Comparison of ENCODE assay signal across 7 cellular contexts in genomic region chrX:104039689-104040505, GRCh38. TPM values are rescaled to one million over a fixed set of nuclear protein-coding genes. Genes with fewer than 3 reads are reported as not detected.
"Had no signal": no experiment of that assay in that cellular context is flagged by ENCODE, and none has a peak within 500 bp of the region (broad histone marks: within the 10 kb centered on the region; RNA-seq: fewer than 3 reads in every experiment).

Gene H2BW2 (plus strand): TSS chrX:104039956. CDS start chrX:104039995, 39 bp downstream.

- H3K9me3 ChIP-seq: HAP-1 had no signal

- H3K36me3 ChIP-seq: HAP-1 had no signal

- H3K4me3 Mint-ChIP-seq: GM23338 had no signal

- H3K9me3 Mint-ChIP-seq: GM23338 had no signal

- H3K4me3 ChIP-seq: GM23338, HAP-1 had no signal

- DNase-seq: IMR-90, KBM-7 had no signal

- ATAC-seq: GM23338, HCT116 had no signal

- H3K27ac Mint-ChIP-seq: GM23338 had no signal

- H3K4me1 ChIP-seq: HAP-1 had no signal

RNA-seq across cellular contexts. Expression of gene H2BW2, which starts in this region (rescaled TPM):
- total RNA-seq: GM23338, H1, HT-29, IMR-90 had no signal
- polyA plus RNA-seq: IMR-90 had no signal
